In genomic region chr19:48728882-48729645, GRCh38 we compare ENCODE assay signal across 20 cellular contexts. TPM values are rescaled to one million over a fixed set of nuclear protein-coding genes. Genes with fewer than 3 reads are reported as not detected.
DNase-seq lines count a peak whose midpoint lies in the region; ATAC-seq, FAIRE-seq and TF ChIP-seq lines count a peak whose summit lies in the region.
"Had no signal": no experiment of that assay in that cellular context is flagged by ENCODE, and none has a peak within 500 bp of the region (broad histone marks: within the 10 kb centered on the region; RNA-seq: fewer than 3 reads in every experiment).

No MANE protein-coding gene starts in this region.

- intact Hi-C loops in HepG2 (cut with micrococcal nuclease; ENCODE audit: unreplicated experiment), result no loop called here

- in situ Hi-C loops in HepG2 (cut with HindIII; ENCODE audit: extremely low pct_ligation_motif_present, low pct_unique_long_range_greater_than_20kb), result no loop called here

- no peak overlapping the region for H3K9ac ChIP-seq in liver (ENCODE audit: low read depth in 1 of 2, low read length in 2 of 2)
- H3K9ac ChIP-seq in HepG2 (ENCODE audit: insufficient read depth, low read depth, low read length), result no peak overlapping the region
- H3K9ac ChIP-seq: KMS-11, parathyroid adenoma had no signal

- no peak overlapping the region for H3K27ac Mint-ChIP-seq in CD8-positive, alpha-beta memory T cell
- H3K27ac Mint-ChIP-seq: activated naive CD8-positive, alpha-beta T cell treated with anti-CD3 and anti-CD28 coated beads for 36 hours had no signal

- POLR2A ChIA-PET in HepG2 (lab: Yijun Ruan, JAX), result interaction anchor here (0.9 kb wide), 1 partner anchor 10 kb away, joined by 3 read pairs; the partner anchor contains the start of gene MAMSTR
- POLR2A ChIA-PET in CD8-positive, alpha-beta memory T cell (lab: Charles Lee), result no interaction called here

- H4K20me1 ChIP-seq in HepG2 (ENCODE audit: insufficient read depth, low read length), result no peaks in the 10 kb centered on the region

- H3K36me3 ChIP-seq in liver (ENCODE audit: control insufficient read depth in 4 of 4, insufficient read depth in 3 of 4, low read depth in 1 of 4, low read length in 3 of 4), result no peaks in the 10 kb centered on the region
- H3K36me3 ChIP-seq in HepG2 (replicated peaks in 1 of 2; ENCODE audit: control insufficient read depth in 1 of 2, insufficient read depth in 2 of 2, low read length in 2 of 2), result no peaks in the 10 kb centered on the region
- no peaks in the 10 kb centered on the region for H3K36me3 ChIP-seq in CD8-positive, alpha-beta memory T cell (ENCODE audit: insufficient read depth, low read length)

- no peak for TF ChIP-seq RAD21 in liver (IDR thresholded peaks at IDR 0.05)
- no peak for TF ChIP-seq RAD21 in HepG2 (CRISPR knock-in tag; IDR thresholded peaks at IDR 0.05)

- H3K4me1 Mint-ChIP-seq in CD8-positive, alpha-beta memory T cell, result peaks cover 19 to 26% (median 23%) of the 10 kb centered on the region in 3 donors

- CTCF ChIA-PET in HepG2 (lab: Yijun Ruan, JAX; ENCODE audit: low intra/inter-chr PET ratio, low total read pairs), result no interaction called here
- CTCF ChIA-PET in CD8-positive, alpha-beta memory T cell (lab: Charles Lee), result no interaction called here

- TF ChIP-seq EP300 in HepG2 (IDR thresholded peaks at IDR 0.05; ENCODE audit: low read depth in 2 of 2, low read length in 2 of 2) (no peak), HepG2 (CRISPR knock-in tag; IDR thresholded peaks at IDR 0.05; ENCODE audit: borderline replicate concordance) (no peak)

- no peak for DNase-seq in HepG2 (ENCODE audit: low spot score)
- peak; percentile 54 for DNase-seq in fibroblast of pulmonary artery (ENCODE audit: low read depth)
- DNase-seq in omental fat pad (ENCODE audit: low spot score), result no peak
- DNase-seq in CD8-positive, alpha-beta memory T cell, result no peak
- DNase-seq: activated CD4-positive, alpha-beta T cell treated with anti-CD3 and anti-CD28 coated beads, Interleukin-2, amount 10 ng/mL, durations not matched to agents 7 days and 5 days; activated naive CD8-positive, alpha-beta T cell treated with anti-CD3 and anti-CD28 coated beads for 36 hours; activated T-cell treated with anti-CD3 and anti-CD28 coated beads, Interleukin-2, amount 50 U/mL, for 1 hour; erythroblast; NCI-H1417; NCI-H2227 treated with DMSO at 0.1 percent for 48 hours had no signal

- H3K4me3 Mint-ChIP-seq in CD8-positive, alpha-beta memory T cell, result no peak overlapping the region
- H3K4me3 Mint-ChIP-seq: activated CD4-positive, alpha-beta T cell treated with anti-CD3 and anti-CD28 coated beads, Interleukin-2, amount 10 ng/mL, durations not matched to agents 7 days and 5 days; activated naive CD8-positive, alpha-beta T cell treated with anti-CD3 and anti-CD28 coated beads for 36 hours had no signal

- H3K9me3 ChIP-seq in liver (ENCODE audit: control insufficient read depth in 4 of 4, low read length in 3 of 4) (no peaks in the 10 kb centered on the region), HepG2 (ENCODE audit: low read length) (no peaks in the 10 kb centered on the region)
- H3K9me3 ChIP-seq in CD8-positive, alpha-beta memory T cell (ENCODE audit: low read length), result no peaks in the 10 kb centered on the region

- H2AFZ ChIP-seq in HepG2 (ENCODE audit: low read length), result no peak overlapping the region
- H2AFZ ChIP-seq: parathyroid adenoma had no signal

- H3K4me1 ChIP-seq in liver (ENCODE audit: control insufficient read depth in 4 of 4, insufficient read depth in 4 of 4, low read length in 3 of 4), result peaks cover 0 to 6% (median 1%) of the 10 kb centered on the region in 4 donors
- peaks cover 13% of the 10 kb centered on the region for H3K4me1 ChIP-seq in HepG2 (ENCODE audit: insufficient read depth, low read length)
- H3K4me1 ChIP-seq in CD8-positive, alpha-beta memory T cell (ENCODE audit: insufficient read depth, low read length), result peaks cover 25% of the 10 kb centered on the region
- H3K4me1 ChIP-seq: parathyroid adenoma had no signal

- H3K4me3 ChIP-seq in liver (ENCODE audit: low read depth in 1 of 3, low read length in 3 of 3), result peak overlapping the region in 1 of 3 donors; percentile 9
- no peak overlapping the region for H3K4me3 ChIP-seq in HepG2 (replicated peaks in 1 of 3; ENCODE audit: insufficient read depth in 1 of 3, low read depth in 2 of 3, low read length in 3 of 3)
- H3K4me3 ChIP-seq in fibroblast of pulmonary artery (replicated peaks; ENCODE audit: low read depth, low read length), result peak overlapping the region; percentile 21
- H3K4me3 ChIP-seq in CD8-positive, alpha-beta memory T cell (ENCODE audit: low read length), result no peak overlapping the region

- no peaks in the 10 kb centered on the region for H3K27me3 Mint-ChIP-seq in CD8-positive, alpha-beta memory T cell
- H3K27me3 Mint-ChIP-seq: activated CD4-positive, alpha-beta T cell treated with anti-CD3 and anti-CD28 coated beads, Interleukin-2, amount 10 ng/mL, durations not matched to agents 7 days and 5 days; activated naive CD8-positive, alpha-beta T cell treated with anti-CD3 and anti-CD28 coated beads for 36 hours had no signal

- TF ChIP-seq POLR2A in HepG2 (IDR thresholded peaks at IDR 0.05; ENCODE audit: insufficient read depth in 1 of 2, low read depth in 2 of 2, low read length in 2 of 2), result no peak

- FAIRE-seq in HepG2 (lab: Jason Lieb, UNC), result no peak
- FAIRE-seq: urothelium cell line had no signal

- peak; percentile 10 for TF ChIP-seq CTCF in liver (IDR thresholded peaks at IDR 0.05; ENCODE audit: low read depth, low read length, missing input control)
- no peak for TF ChIP-seq CTCF in HepG2 (CRISPR knock-in tag; IDR thresholded peaks at IDR 0.05)
- TF ChIP-seq CTCF in fibroblast of pulmonary artery (IDR thresholded peaks at IDR 0.05; ENCODE audit: low read length, missing control alignments), result no peak
- no peak for TF ChIP-seq CTCF in omental fat pad (IDR thresholded peaks at IDR 0.05)

- peaks cover 3 to 13% (median 7%) of the 10 kb centered on the region in 5 donors for H3K9me3 Mint-ChIP-seq in CD8-positive, alpha-beta memory T cell

- ATAC-seq in HepG2, result no peak
- peak; percentile 27 for ATAC-seq in omental fat pad (ENCODE audit: low FRiP score)
- ATAC-seq in HG02885 (IDR thresholded peaks at IDR 0.05; ENCODE audit: poor library complexity, unreplicated experiment), result no peak
- no peak for ATAC-seq in HG02970 (IDR thresholded peaks at IDR 0.05; ENCODE audit: low FRiP score, unreplicated experiment)
- no peak for ATAC-seq in HG03025 (IDR thresholded peaks at IDR 0.05; ENCODE audit: low FRiP score, unreplicated experiment)

- no TSS peak for BruUV-seq in HepG2 (replicated peaks; lab: Mats Ljungman, UMichigan)

- 53% methylated on average over 78 of the region's 78 CpGs for WGBS in liver
- 88% methylated on average over 34 of the region's 78 CpGs for WGBS in HepG2 (ENCODE audit: low lambda C conversion rate)

- H3K27me3 ChIP-seq in liver (ENCODE audit: control insufficient read depth in 4 of 4, insufficient read depth in 4 of 4, low read length in 3 of 4) (no peaks in the 10 kb centered on the region), HepG2 (ENCODE audit: control insufficient read depth in 1 of 2, insufficient read depth in 2 of 2, low read length in 2 of 2) (no peaks in the 10 kb centered on the region)
- no peaks in the 10 kb centered on the region for H3K27me3 ChIP-seq in CD8-positive, alpha-beta memory T cell (ENCODE audit: insufficient read depth, low read length, poor library complexity, severe bottlenecking)

- no peak overlapping the region for H3K4me2 ChIP-seq in HepG2 (ENCODE audit: low read depth, low read length)
- H3K4me2 ChIP-seq: KMS-11 had no signal

- no peaks in the 10 kb centered on the region for H3K79me2 ChIP-seq in HepG2 (ENCODE audit: insufficient read depth, low read length)
- H3K79me2 ChIP-seq: parathyroid adenoma had no signal

- peaks cover 0 to 21% (median 3%) of the 10 kb centered on the region in 3 donors for H3K36me3 Mint-ChIP-seq in CD8-positive, alpha-beta memory T cell

- no peak overlapping the region for H3K27ac ChIP-seq in liver (ENCODE audit: low read depth in 1 of 2, low read length in 2 of 2)
- no peak overlapping the region for H3K27ac ChIP-seq in HepG2 (ENCODE audit: extremely low read length, insufficient read depth, low read length)
- no peak overlapping the region for H3K27ac ChIP-seq in CD8-positive, alpha-beta memory T cell (ENCODE audit: low read depth, low read length)
- H3K27ac ChIP-seq: KMS-11, parathyroid adenoma had no signal

RNA-seq across cellular contexts. Expression of gene MAMSTR, which starts 9.5 kb away (rescaled TPM):
- total RNA-seq in liver, result under 1 TPM; 0.08 to 0.09 TPM
- under 1 TPM; 0.07 to 0.31 TPM for polyA plus RNA-seq in liver
- total RNA-seq in HepG2 (2016; rRNA removed; fragmentation: Illumina TruSeq; extraction: Trizol), result 2.0 and 2.2 TPM in 2 replicates
- 2.4 and 2.6 TPM in 2 replicates for total RNA-seq in HepG2 (2016; cell fraction: cytosol; rRNA removed; fragmentation: Illumina TruSeq; extraction: Trizol; ENCODE audit: low read depth)
- total RNA-seq in HepG2 (2016; cell fraction: insoluble cytoplasmic fraction; rRNA removed; fragmentation: Illumina TruSeq; extraction: Trizol), result 1.4 and 2.1 TPM in 2 replicates
- total RNA-seq in HepG2 (2016; cell fraction: membrane; rRNA removed; fragmentation: Illumina TruSeq; extraction: Trizol), result 2.7 and 3.4 TPM in 2 replicates
- total RNA-seq in HepG2 (2016; cell fraction: nucleus; rRNA removed; fragmentation: Illumina TruSeq; extraction: Trizol), result 2.1 and 2.5 TPM in 2 replicates
- 2.4 and 2.7 TPM in 2 replicates for polyA plus RNA-seq in HepG2 (2011; rRNA removed)
- polyA plus RNA-seq in HepG2 (2011; cell fraction: cytosol; rRNA removed), result 1.4 and 1.7 TPM in 2 replicates
- 7.2 and 7.7 TPM in 2 replicates for polyA plus RNA-seq in HepG2 (2011; cell fraction: nucleus; rRNA removed)
- 3.9 and 5.7 TPM in 2 replicates for polyA plus RNA-seq in HepG2 (2012)
- polyA plus RNA-seq in HepG2 (2016; cell fraction: cytosol; fragmentation: Illumina TruSeq; extraction: Trizol; ENCODE audit: low read depth), result 2.3 and 3.3 TPM in 2 replicates
- 3.3 and 5.0 TPM in 2 replicates for polyA plus RNA-seq in HepG2 (2016; cell fraction: insoluble cytoplasmic fraction; fragmentation: Illumina TruSeq; extraction: Trizol; ENCODE audit: low read depth)
- 3.1 and 3.8 TPM in 2 replicates for polyA plus RNA-seq in HepG2 (2016; cell fraction: membrane; fragmentation: Illumina TruSeq; extraction: Trizol; ENCODE audit: low read depth)
- 8.7 and 10.3 TPM in 2 replicates for polyA plus RNA-seq in HepG2 (2016; cell fraction: nucleus; fragmentation: Illumina TruSeq; extraction: Trizol; ENCODE audit: insufficient read depth, low read depth)
- 1.3 and 3.6 TPM in 2 replicates for polyA minus RNA-seq in HepG2 (2011; rRNA and poly(A)+ RNA removed; ENCODE audit: low replicate concordance)
- 2.6 and 4.8 TPM in 2 replicates for polyA minus RNA-seq in HepG2 (2011; cell fraction: cytosol; rRNA and poly(A)+ RNA removed)
- polyA minus RNA-seq in HepG2 (2011; cell fraction: nucleus; rRNA and poly(A)+ RNA removed), result 1.9 and 2.2 TPM in 2 replicates
- 1 to 10 TPM in 2 of 4 donors, under 1 TPM in 2; 0.36 to 3.0 (median 1.0) TPM for total RNA-seq in omental fat pad
- total RNA-seq in CD8-positive, alpha-beta memory T cell, result under 1 TPM; 0.68 to 0.69 TPM
- 0.40 TPM for polyA plus RNA-seq in CD8-positive, alpha-beta memory T cell

RNA-seq across cellular contexts. Expression of gene RASIP1, which starts 11.3 kb away (rescaled TPM):
- 1 to 10 TPM; 4.8 to 5.4 TPM for total RNA-seq in liver
- polyA plus RNA-seq in liver, result 1 to 10 TPM; 1.8 to 4.3 TPM
- 0.44 and 0.49 TPM in 2 replicates for total RNA-seq in HepG2 (2016; rRNA removed; fragmentation: Illumina TruSeq; extraction: Trizol)
- total RNA-seq in HepG2 (2016; cell fraction: cytosol; rRNA removed; fragmentation: Illumina TruSeq; extraction: Trizol; ENCODE audit: low read depth), result 0.18 and 0.20 TPM in 2 replicates
- total RNA-seq in HepG2 (2016; cell fraction: insoluble cytoplasmic fraction; rRNA removed; fragmentation: Illumina TruSeq; extraction: Trizol), result 0.16 and 0.32 TPM in 2 replicates
- total RNA-seq in HepG2 (2016; cell fraction: membrane; rRNA removed; fragmentation: Illumina TruSeq; extraction: Trizol), result 0.09 and 0.24 TPM in 2 replicates
- 0.22 TPM in 1 of 2 replicates, not detected in the other for total RNA-seq in HepG2 (2016; cell fraction: nucleus; rRNA removed; fragmentation: Illumina TruSeq; extraction: Trizol)
- 0.58 and 1.1 TPM in 2 replicates for polyA plus RNA-seq in HepG2 (2011; rRNA removed)
- polyA plus RNA-seq in HepG2 (2011; cell fraction: cytosol; rRNA removed), result 0.49 and 0.71 TPM in 2 replicates
- polyA plus RNA-seq in HepG2 (2011; cell fraction: nucleus; rRNA removed), result 2.6 and 3.2 TPM in 2 replicates
- polyA plus RNA-seq in HepG2 (2012), result 1.3 and 1.9 TPM in 2 replicates
- 0.14 and 0.21 TPM in 2 replicates for polyA plus RNA-seq in HepG2 (2016; cell fraction: cytosol; fragmentation: Illumina TruSeq; extraction: Trizol; ENCODE audit: low read depth)
- polyA plus RNA-seq in HepG2 (2016; cell fraction: insoluble cytoplasmic fraction; fragmentation: Illumina TruSeq; extraction: Trizol; ENCODE audit: low read depth), result 0.27 and 0.31 TPM in 2 replicates
- polyA plus RNA-seq in HepG2 (2016; cell fraction: membrane; fragmentation: Illumina TruSeq; extraction: Trizol; ENCODE audit: low read depth), result 0.11 and 0.30 TPM in 2 replicates
- 0.86 and 0.89 TPM in 2 replicates for polyA plus RNA-seq in HepG2 (2016; cell fraction: nucleus; fragmentation: Illumina TruSeq; extraction: Trizol; ENCODE audit: insufficient read depth, low read depth)
- polyA minus RNA-seq in HepG2 (2011; rRNA and poly(A)+ RNA removed; ENCODE audit: low replicate concordance), result 1.6 and 73.9 TPM in 2 replicates
- polyA minus RNA-seq in HepG2 (2011; cell fraction: cytosol; rRNA and poly(A)+ RNA removed), result 0.79 and 0.89 TPM in 2 replicates
- polyA minus RNA-seq in HepG2 (2011; cell fraction: nucleus; rRNA and poly(A)+ RNA removed), result 1.1 and 1.2 TPM in 2 replicates
- total RNA-seq in omental fat pad, result 10 to 100 TPM; 11.3 to 60.8 (median 32.4) TPM
- under 1 TPM; 0.20 to 0.22 TPM for total RNA-seq in CD8-positive, alpha-beta memory T cell
- 0.09 TPM for polyA plus RNA-seq in CD8-positive, alpha-beta memory T cell

RNA-seq across cellular contexts. Expression of gene IZUMO1, which starts 17.6 kb away (rescaled TPM):
- total RNA-seq in liver (under 1 TPM; 0.33 to 0.47 TPM), HepG2 (2016; rRNA removed; fragmentation: Illumina TruSeq; extraction: Trizol) (0.22 TPM in 1 of 2 replicates, not detected in the other), omental fat pad (1 to 10 TPM in 3 of 4 donors, not detected in 1; 1.3 to 2.5 (median 1.3) TPM)
- polyA plus RNA-seq in liver (not detected), HepG2 (2011; rRNA removed) (0.07 and 0.16 TPM in 2 replicates)
- total RNA-seq in HepG2 (2016; cell fraction: cytosol; rRNA removed; fragmentation: Illumina TruSeq; extraction: Trizol; ENCODE audit: low read depth), result not detected in 2 replicates
- total RNA-seq in HepG2 (2016; cell fraction: insoluble cytoplasmic fraction; rRNA removed; fragmentation: Illumina TruSeq; extraction: Trizol), result 0.11 TPM in 1 of 2 replicates, not detected in the other
- total RNA-seq in HepG2 (2016; cell fraction: membrane; rRNA removed; fragmentation: Illumina TruSeq; extraction: Trizol), result 0.59 TPM in 1 of 2 replicates, not detected in the other
- total RNA-seq in HepG2 (2016; cell fraction: nucleus; rRNA removed; fragmentation: Illumina TruSeq; extraction: Trizol), result not detected in 2 replicates
- polyA plus RNA-seq in HepG2 (2011; cell fraction: cytosol; rRNA removed), result not detected in 2 replicates
- polyA plus RNA-seq in HepG2 (2011; cell fraction: nucleus; rRNA removed), result 1.2 and 1.7 TPM in 2 replicates
- polyA plus RNA-seq in HepG2 (2012), result 0.09 and 0.50 TPM in 2 replicates
- not detected in 2 replicates for polyA plus RNA-seq in HepG2 (2016; cell fraction: cytosol; fragmentation: Illumina TruSeq; extraction: Trizol; ENCODE audit: low read depth)
- polyA plus RNA-seq in HepG2 (2016; cell fraction: insoluble cytoplasmic fraction; fragmentation: Illumina TruSeq; extraction: Trizol; ENCODE audit: low read depth), result not detected in 2 replicates
- polyA plus RNA-seq in HepG2 (2016; cell fraction: membrane; fragmentation: Illumina TruSeq; extraction: Trizol; ENCODE audit: low read depth), result not detected in 2 replicates
- 0.46 and 0.85 TPM in 2 replicates for polyA plus RNA-seq in HepG2 (2016; cell fraction: nucleus; fragmentation: Illumina TruSeq; extraction: Trizol; ENCODE audit: insufficient read depth, low read depth)
- polyA minus RNA-seq in HepG2 (2011; rRNA and poly(A)+ RNA removed; ENCODE audit: low replicate concordance), result 0.30 TPM in 1 of 2 replicates, not detected in the other
- polyA minus RNA-seq in HepG2 (2011; cell fraction: cytosol; rRNA and poly(A)+ RNA removed), result not detected in 2 replicates
- 0.37 and 0.39 TPM in 2 replicates for polyA minus RNA-seq in HepG2 (2011; cell fraction: nucleus; rRNA and poly(A)+ RNA removed)
- not detected for total RNA-seq in CD8-positive, alpha-beta memory T cell
- not detected for polyA plus RNA-seq in CD8-positive, alpha-beta memory T cell
- total RNA-seq: activated naive CD8-positive, alpha-beta T cell treated with anti-CD3 and anti-CD28 coated beads for 36 hours; H4; mononuclear cell had no signal

RNA-seq across cellular contexts. Expression of gene FUT1, which starts 23.4 kb away (rescaled TPM):
- total RNA-seq in liver (1 to 10 TPM; 1.3 to 6.8 TPM), HepG2 (2016; rRNA removed; fragmentation: Illumina TruSeq; extraction: Trizol) (0.07 TPM in 2 replicates), omental fat pad (1 to 10 TPM; 2.2 to 7.1 (median 5.3) TPM)
- polyA plus RNA-seq in liver (under 1 TPM; 0.48 to 0.72 TPM), HepG2 (2011; rRNA removed) (1.1 and 1.5 TPM in 2 replicates)
- not detected in 2 replicates for total RNA-seq in HepG2 (2016; cell fraction: cytosol; rRNA removed; fragmentation: Illumina TruSeq; extraction: Trizol; ENCODE audit: low read depth)
- 0.09 TPM in 1 of 2 replicates, not detected in the other for total RNA-seq in HepG2 (2016; cell fraction: insoluble cytoplasmic fraction; rRNA removed; fragmentation: Illumina TruSeq; extraction: Trizol)
- 0.07 and 0.09 TPM in 2 replicates for total RNA-seq in HepG2 (2016; cell fraction: membrane; rRNA removed; fragmentation: Illumina TruSeq; extraction: Trizol)
- 0.09 TPM in 1 of 2 replicates, not detected in the other for total RNA-seq in HepG2 (2016; cell fraction: nucleus; rRNA removed; fragmentation: Illumina TruSeq; extraction: Trizol)
- 0.71 and 0.98 TPM in 2 replicates for polyA plus RNA-seq in HepG2 (2011; cell fraction: cytosol; rRNA removed)
- 2.0 and 2.5 TPM in 2 replicates for polyA plus RNA-seq in HepG2 (2011; cell fraction: nucleus; rRNA removed)
- 0.47 and 1.7 TPM in 2 replicates for polyA plus RNA-seq in HepG2 (2012)
- polyA plus RNA-seq in HepG2 (2016; cell fraction: cytosol; fragmentation: Illumina TruSeq; extraction: Trizol; ENCODE audit: low read depth), result not detected in 2 replicates
- polyA plus RNA-seq in HepG2 (2016; cell fraction: insoluble cytoplasmic fraction; fragmentation: Illumina TruSeq; extraction: Trizol; ENCODE audit: low read depth), result not detected in 2 replicates
- polyA plus RNA-seq in HepG2 (2016; cell fraction: membrane; fragmentation: Illumina TruSeq; extraction: Trizol; ENCODE audit: low read depth), result 0.14 TPM in 1 of 2 replicates, not detected in the other
- polyA plus RNA-seq in HepG2 (2016; cell fraction: nucleus; fragmentation: Illumina TruSeq; extraction: Trizol; ENCODE audit: insufficient read depth, low read depth), result 0.26 TPM in 1 of 2 replicates, not detected in the other
- polyA minus RNA-seq in HepG2 (2011; rRNA and poly(A)+ RNA removed; ENCODE audit: low replicate concordance), result 1.8 and 2.9 TPM in 2 replicates
- 0.97 and 0.99 TPM in 2 replicates for polyA minus RNA-seq in HepG2 (2011; cell fraction: cytosol; rRNA and poly(A)+ RNA removed)
- polyA minus RNA-seq in HepG2 (2011; cell fraction: nucleus; rRNA and poly(A)+ RNA removed), result 0.64 and 1.5 TPM in 2 replicates
- total RNA-seq in CD8-positive, alpha-beta memory T cell, result under 1 TPM; 0.09 TPM
- not detected for polyA plus RNA-seq in CD8-positive, alpha-beta memory T cell
- total RNA-seq: mononuclear cell had no signal

RNA-seq across cellular contexts. Expression of gene FGF21, which starts 26.3 kb away (rescaled TPM):
- total RNA-seq in liver, result 1 to 10 TPM in 1 of 2 donors, not detected in 1; 5.5 TPM
- 10 to 100 TPM in 1 of 2 donors, 1 to 10 TPM in 1; 6.5 to 18.5 TPM for polyA plus RNA-seq in liver
- total RNA-seq in HepG2 (2016; rRNA removed; fragmentation: Illumina TruSeq; extraction: Trizol), result not detected in 2 replicates
- total RNA-seq in HepG2 (2016; cell fraction: cytosol; rRNA removed; fragmentation: Illumina TruSeq; extraction: Trizol; ENCODE audit: low read depth), result not detected in 2 replicates
- not detected in 2 replicates for total RNA-seq in HepG2 (2016; cell fraction: insoluble cytoplasmic fraction; rRNA removed; fragmentation: Illumina TruSeq; extraction: Trizol)
- not detected in 2 replicates for total RNA-seq in HepG2 (2016; cell fraction: membrane; rRNA removed; fragmentation: Illumina TruSeq; extraction: Trizol)
- not detected in 2 replicates for total RNA-seq in HepG2 (2016; cell fraction: nucleus; rRNA removed; fragmentation: Illumina TruSeq; extraction: Trizol)
- 0.17 TPM in 2 replicates for polyA plus RNA-seq in HepG2 (2011; rRNA removed)
- polyA plus RNA-seq in HepG2 (2011; cell fraction: cytosol; rRNA removed), result 0.08 and 0.12 TPM in 2 replicates
- polyA plus RNA-seq in HepG2 (2011; cell fraction: nucleus; rRNA removed), result 0.26 and 0.39 TPM in 2 replicates
- 0.60 TPM in 1 of 2 replicates, not detected in the other for polyA plus RNA-seq in HepG2 (2012)
- not detected in 2 replicates for polyA plus RNA-seq in HepG2 (2016; cell fraction: cytosol; fragmentation: Illumina TruSeq; extraction: Trizol; ENCODE audit: low read depth)
- polyA plus RNA-seq in HepG2 (2016; cell fraction: insoluble cytoplasmic fraction; fragmentation: Illumina TruSeq; extraction: Trizol; ENCODE audit: low read depth), result not detected in 2 replicates
- not detected in 2 replicates for polyA plus RNA-seq in HepG2 (2016; cell fraction: membrane; fragmentation: Illumina TruSeq; extraction: Trizol; ENCODE audit: low read depth)
- polyA plus RNA-seq in HepG2 (2016; cell fraction: nucleus; fragmentation: Illumina TruSeq; extraction: Trizol; ENCODE audit: insufficient read depth, low read depth), result not detected in 2 replicates
- polyA minus RNA-seq in HepG2 (2011; rRNA and poly(A)+ RNA removed; ENCODE audit: low replicate concordance), result not detected in 2 replicates
- not detected in 2 replicates for polyA minus RNA-seq in HepG2 (2011; cell fraction: cytosol; rRNA and poly(A)+ RNA removed)
- polyA minus RNA-seq in HepG2 (2011; cell fraction: nucleus; rRNA and poly(A)+ RNA removed), result 0.37 TPM in 1 of 2 replicates, not detected in the other
- total RNA-seq in omental fat pad, result not detected
- not detected for total RNA-seq in CD8-positive, alpha-beta memory T cell
- not detected for polyA plus RNA-seq in CD8-positive, alpha-beta memory T cell
- total RNA-seq: activated CD4-positive, alpha-beta T cell treated with anti-CD3 and anti-CD28 coated beads, Interleukin-2, amount 10 ng/mL, durations not matched to agents 7 days and 5 days; activated naive CD8-positive, alpha-beta T cell treated with anti-CD3 and anti-CD28 coated beads for 36 hours; cerebellum; H4; mononuclear cell had no signal
